14 cellular contexts compared by ENCODE assay signal in genomic region chr10:120429395-120429794, GRCh38. TPM values are rescaled to one million over a fixed set of nuclear protein-coding genes. Genes with fewer than 3 reads are reported as not detected.
A peak's percentile ranks its signal among the peaks of the same experiment; 100 is the strongest.
DNase-seq lines count a peak whose midpoint lies in the region; FAIRE-seq and TF ChIP-seq lines count a peak whose summit lies in the region.
"Had no signal": no experiment of that assay in that cellular context is flagged by ENCODE, and none has a peak within 500 bp of the region (broad histone marks: within the 10 kb centered on the region; RNA-seq: fewer than 3 reads in every experiment).

No MANE protein-coding gene starts in this region.

- H3K9ac ChIP-seq in astrocyte (ENCODE audit: low read length), result no peak overlapping the region
- H3K9ac ChIP-seq: BLaER1 treated with 17β-estradiol and CSF1 and Interleukin-3, amounts not matched to agents 10 nM and 100 nM had no signal

- H3K27me3 Mint-ChIP-seq in astrocyte (ENCODE audit: low read depth, unreplicated experiment), result peaks cover 19% of the 10 kb centered on the region
- H3K27me3 Mint-ChIP-seq: CD4-positive, CD25-positive, alpha-beta regulatory T cell had no signal

- DNase-seq in EH (ENCODE audit: low read depth) (peak; percentile 62), astrocyte (ENCODE audit: low read depth) (peak; percentile 89), brain pericyte (ENCODE audit: low read depth, low spot score) (peak; percentile 29), iris pigment epithelial cell (ENCODE audit: low read depth) (peak; percentile 15), NCI-H187 (lab: John Stamatoyannopoulos, UW) (no peak), mucosa of gallbladder (ENCODE audit: low spot score) (no peak)
- DNase-seq in activated CD8-positive, alpha-beta memory T cell treated with anti-CD3 and anti-CD28 coated beads for 24 hours, result no peak
- DNase-seq in activated T-cell treated with anti-CD3 and anti-CD28 coated beads, Interleukin-2, amount 50 U/mL, for 1 hour, result no peak
- DNase-seq: 8988T; CD4-positive, CD25-positive, alpha-beta regulatory T cell; DMS53; HCEC 1CT had no signal

- H3K27ac Mint-ChIP-seq in astrocyte (ENCODE audit: unreplicated experiment), result no peak overlapping the region
- H3K27ac Mint-ChIP-seq: CD4-positive, CD25-positive, alpha-beta regulatory T cell had no signal

- no peaks in the 10 kb centered on the region for H3K79me2 ChIP-seq in astrocyte (ENCODE audit: insufficient read depth, low read length)

- H3K4me3 ChIP-seq in astrocyte (ENCODE audit: insufficient read depth, low read depth, low read length), result no peak overlapping the region
- H3K4me3 ChIP-seq: BLaER1 treated with 17β-estradiol and CSF1 and Interleukin-3, amounts not matched to agents 10 nM and 100 nM had no signal

- FAIRE-seq in astrocyte (lab: Jason Lieb, UNC), result no peak
- FAIRE-seq: HTR-8/SVneo had no signal

- H3K27me3 ChIP-seq in astrocyte (ENCODE audit: insufficient read depth, low read length), result no peaks in the 10 kb centered on the region
- H3K27me3 ChIP-seq: BLaER1 treated with 17β-estradiol and CSF1 and Interleukin-3, amounts not matched to agents 10 nM and 100 nM had no signal

- no peaks in the 10 kb centered on the region for H3K9me3 ChIP-seq in astrocyte (ENCODE audit: insufficient read depth, low read depth, low read length)

- no peaks in the 10 kb centered on the region for H3K36me3 ChIP-seq in astrocyte (ENCODE audit: insufficient read depth, low read length)
- H3K36me3 ChIP-seq: BLaER1 treated with 17β-estradiol and CSF1 and Interleukin-3, amounts not matched to agents 10 nM and 100 nM had no signal

- no peaks in the 10 kb centered on the region for H4K20me1 ChIP-seq in astrocyte (ENCODE audit: insufficient read depth, low read length)
- H4K20me1 ChIP-seq: BLaER1 treated with 17β-estradiol and CSF1 and Interleukin-3, amounts not matched to agents 10 nM and 100 nM had no signal

- peaks cover 4% of the 10 kb centered on the region for H3K9me3 Mint-ChIP-seq in astrocyte (ENCODE audit: unreplicated experiment)

- no peak overlapping the region for H3K4me3 Mint-ChIP-seq in astrocyte (ENCODE audit: unreplicated experiment)
- H3K4me3 Mint-ChIP-seq: CD4-positive, CD25-positive, alpha-beta regulatory T cell had no signal

- peaks cover 16% of the 10 kb centered on the region for H3K4me1 Mint-ChIP-seq in astrocyte (ENCODE audit: low read depth, unreplicated experiment)
- H3K4me1 Mint-ChIP-seq: CD4-positive, CD25-positive, alpha-beta regulatory T cell had no signal

- peaks cover 15% of the 10 kb centered on the region for H3K4me1 ChIP-seq in astrocyte (ENCODE audit: insufficient read depth, low read length)
- H3K4me1 ChIP-seq: BLaER1 treated with 17β-estradiol and CSF1 and Interleukin-3, amounts not matched to agents 10 nM and 100 nM had no signal

- no peak overlapping the region for H3K4me2 ChIP-seq in astrocyte (ENCODE audit: low read length)
- H3K4me2 ChIP-seq: BLaER1 treated with 17β-estradiol and CSF1 and Interleukin-3, amounts not matched to agents 10 nM and 100 nM had no signal

- H3K36me3 Mint-ChIP-seq in astrocyte (ENCODE audit: low read depth, unreplicated experiment), result no peaks in the 10 kb centered on the region

- no peak for TF ChIP-seq CTCF in astrocyte (IDR thresholded peaks at IDR 0.05; ENCODE audit: insufficient read depth, low read depth, low read length)

- H3K27ac ChIP-seq in astrocyte (ENCODE audit: low read depth, low read length), result no peak overlapping the region
- H3K27ac ChIP-seq: BLaER1 treated with 17β-estradiol and CSF1 and Interleukin-3, amounts not matched to agents 10 nM and 100 nM had no signal

- no peak overlapping the region for H2AFZ ChIP-seq in astrocyte (ENCODE audit: low read depth, low read length)

RNA-seq across cellular contexts. Expression of gene PLPP4, which starts 27.6 kb away (rescaled TPM):
- 44.1 and 45.1 TPM in 2 replicates for total RNA-seq in astrocyte
- total RNA-seq in mucosa of gallbladder, result 0.60 TPM
- total RNA-seq: CD4-positive, CD25-positive, alpha-beta regulatory T cell had no signal

Comparison
In these comparisons a context has a peak if more than half of its experiments do, and no peak if none do; other contexts are left out.
1. DNase-seq: peak in EH (single experiment), astrocyte (single experiment), brain pericyte (single experiment) and iris pigment epithelial cell (single experiment); none in activated CD8-positive, alpha-beta memory T cell treated with anti-CD3 and anti-CD28 coated beads for 24 hours (single experiment), NCI-H187 (0 of 2), activated T-cell treated with anti-CD3 and anti-CD28 coated beads, Interleukin-2, amount 50 U/mL, for 1 hour (single experiment) and mucosa of gallbladder (single experiment).
2. RNA of gene PLPP4, which starts 27.6 kb away (total RNA-seq): 44.1 to 45.1 TPM in astrocyte; 0.60 TPM in mucosa of gallbladder (single experiment); every median in the first group is over 10 times any median in the second.